ENCODE assay signal across 11 cellular contexts in genomic region chr7:6026917-6027316, GRCh38. TPM values are rescaled to one million over a fixed set of nuclear protein-coding genes. Genes with fewer than 3 reads are reported as not detected.
A peak's percentile ranks its signal among the peaks of the same experiment; 100 is the strongest.
DNase-seq lines count a peak whose midpoint lies in the region; ATAC-seq and TF ChIP-seq lines count a peak whose summit lies in the region.
"Had no signal": no experiment of that assay in that cellular context is flagged by ENCODE, and none has a peak within 500 bp of the region (broad histone marks: within the 10 kb centered on the region; RNA-seq: fewer than 3 reads in every experiment).

No MANE protein-coding gene starts in this region.

- peak overlapping the region; percentile 54 for H3K27ac ChIP-seq in duodenal mucosa (ENCODE audit: low read depth, low read length)
- no peak overlapping the region for H3K27ac ChIP-seq in osteoblast (ENCODE audit: low read depth, low read length)
- peak overlapping the region in 1 of 2 donors; percentile 51 for H3K27ac ChIP-seq in ascending aorta

- H4K20me1 ChIP-seq in osteoblast (ENCODE audit: insufficient read depth, low read length), result no peaks in the 10 kb centered on the region

- peak overlapping the region; percentile 2 to 30 for H3K9ac ChIP-seq in duodenal mucosa (ENCODE audit: low read depth in 1 of 2, low read length in 2 of 2)

- intact Hi-C loops in ascending aorta (cut with DNase I), result no loop called here

- H3K79me2 ChIP-seq in osteoblast (ENCODE audit: insufficient read depth, low read length), result peaks cover 7% of the 10 kb centered on the region

- peak; percentile 26 for DNase-seq in GM12865 (ENCODE audit: low read depth)
- peak; percentile 89 for DNase-seq in NOMO-1 treated with DMSO at 0.1 percent for 48 hours (lab: John Stamatoyannopoulos, UW; ENCODE audit: unreplicated experiment)
- peak; percentile 57 for DNase-seq in osteoblast (ENCODE audit: insufficient read length, low spot score, missing footprints)
- no peak for DNase-seq in NCI-H524 treated with DMSO at 0.1 percent for 48 hours (lab: John Stamatoyannopoulos, UW)
- DNase-seq in ascending aorta (ENCODE audit: low spot score in 2 of 2), result no peak
- no peak for DNase-seq in DMS 273 treated with DMSO at 0.1 percent for 48 hours (lab: John Stamatoyannopoulos, UW)

- H2AFZ ChIP-seq in osteoblast (ENCODE audit: low read length), result no peak overlapping the region

- H3K27me3 ChIP-seq in duodenal mucosa (ENCODE audit: control insufficient read depth in 1 of 2, insufficient read depth in 2 of 2, low read length in 2 of 2) (no peaks in the 10 kb centered on the region), osteoblast (ENCODE audit: insufficient read depth, low read length) (no peaks in the 10 kb centered on the region), ascending aorta (no peaks in the 10 kb centered on the region)

- H3K36me3 ChIP-seq in duodenal mucosa (ENCODE audit: control insufficient read depth in 1 of 2, insufficient read depth in 2 of 2, low read length in 2 of 2) (peaks cover 38 to 69% of the 10 kb centered on the region in 2 donors), osteoblast (ENCODE audit: insufficient read depth, low read length) (peaks cover 82% of the 10 kb centered on the region), ascending aorta (peaks cover 81 to 90% of the 10 kb centered on the region in 2 donors)

- H3K4me2 ChIP-seq in osteoblast (ENCODE audit: insufficient read depth, low read length), result no peak overlapping the region

- 0 out of 2 replicates have a peak overlapping the region, but pooled peaks have one; percentile 36 for H3K4me3 ChIP-seq in GM12865 (ENCODE audit: low read depth, low read length)
- peak overlapping the region in 1 of 2 donors; percentile 46 for H3K4me3 ChIP-seq in duodenal mucosa (ENCODE audit: low read depth in 1 of 2, low read length in 2 of 2)
- H3K4me3 ChIP-seq in osteoblast (ENCODE audit: insufficient read depth, low read length), result no peak overlapping the region
- no peak overlapping the region for H3K4me3 ChIP-seq in ascending aorta

- no peak for TF ChIP-seq CTCF in GM12865 (IDR thresholded peaks at IDR 0.05; ENCODE audit: insufficient read depth, low read depth, low read length, missing control alignments)
- no peak for TF ChIP-seq CTCF in osteoblast (IDR thresholded peaks at IDR 0.05; ENCODE audit: extremely low read depth, low read depth, low read length)
- TF ChIP-seq CTCF in ascending aorta (IDR thresholded peaks at IDR 0.05), result peak in 1 of 3 experiments; percentile 0

- H3K9me3 ChIP-seq in duodenal mucosa (ENCODE audit: control insufficient read depth in 1 of 2, low read length in 2 of 2) (no peaks in the 10 kb centered on the region), osteoblast (ENCODE audit: low read depth, low read length) (no peaks in the 10 kb centered on the region), ascending aorta (no peaks in the 10 kb centered on the region)

- ATAC-seq in GM18498 (IDR thresholded peaks at IDR 0.05; ENCODE audit: unreplicated experiment), result no peak

- H3K4me1 ChIP-seq in duodenal mucosa (ENCODE audit: control insufficient read depth in 1 of 2, insufficient read depth in 2 of 2, low read length in 2 of 2) (peaks cover 9 to 17% of the 10 kb centered on the region in 2 donors), osteoblast (ENCODE audit: insufficient read depth, low read length) (no peaks in the 10 kb centered on the region), ascending aorta (no peaks in the 10 kb centered on the region)

RNA-seq across cellular contexts. Expression of gene ANKRD61, which starts 4.3 kb away (rescaled TPM):
- total RNA-seq in osteoblast, result not detected in 2 replicates
- total RNA-seq in ascending aorta, result not detected
- total RNA-seq: dermis blood vessel endothelial cell, kidney epithelial cell had no signal

RNA-seq across cellular contexts. Expression of gene AIMP2, which starts 17.8 kb away (rescaled TPM):
- total RNA-seq in osteoblast (60.1 and 61.5 TPM in 2 replicates), ascending aorta (19.4 TPM)

RNA-seq across cellular contexts. Expression of gene PMS2, which starts 18.1 kb away (rescaled TPM):
- 22.4 and 23.5 TPM in 2 replicates for total RNA-seq in osteoblast
- 13.2 TPM for total RNA-seq in ascending aorta

RNA-seq across cellular contexts. Expression of gene EIF2AK1, which starts 32.1 kb away (rescaled TPM):
- total RNA-seq in osteoblast (67.2 and 118 TPM in 2 replicates), ascending aorta (310 TPM)

RNA-seq across cellular contexts. Expression of gene RSPH10B, which starts 56.4 kb away (rescaled TPM):
- total RNA-seq in osteoblast (under 0.01 TPM in 1 of 2 replicates, not detected in the other), ascending aorta (not detected)
- total RNA-seq: kidney epithelial cell, NCI-H460 had no signal

Comparison
In these comparisons a context has a peak if more than half of its experiments do, and no peak if none do; other contexts are left out.
1. DNase-seq: peak in GM12865 (single experiment), NOMO-1 treated with DMSO at 0.1 percent for 48 hours (single experiment) and osteoblast (single experiment); none in NCI-H524 treated with DMSO at 0.1 percent for 48 hours (single experiment), ascending aorta (0 of 2) and DMS 273 treated with DMSO at 0.1 percent for 48 hours (single experiment).